4 cellular contexts compared by ENCODE assay signal in genomic region chr2:99260184-99260583, GRCh38.
TF ChIP-seq lines count a peak whose summit lies in the region.

No MANE protein-coding gene starts in this region.

TF ChIP-seq in HepG2, 621 proteins besides CTCF, POLR2A, EP300 and RAD21:
- no peak for TF ChIP-seq SIN3A (IDR thresholded peaks at IDR 0.05; ENCODE audit: borderline replicate concordance, low read depth, low read length)
- no peak for TF ChIP-seq ZNF343 (CRISPR knock-in tag; IDR thresholded peaks at IDR 0.05)
- TF ChIP-seq, protein P1, sequence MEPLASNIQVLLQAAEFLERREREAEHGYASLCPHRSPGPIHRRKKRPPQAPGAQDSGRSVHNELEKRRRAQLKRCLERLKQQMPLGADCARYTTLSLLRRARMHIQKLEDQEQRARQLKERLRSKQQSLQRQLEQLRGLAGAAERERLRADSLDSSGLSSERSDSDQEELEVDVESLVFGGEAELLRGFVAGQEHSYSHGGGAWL (CRISPR knock-in tag; IDR thresholded peaks at IDR 0.05): no peak
- TF ChIP-seq MAFK (conservative IDR thresholded peaks at IDR 0.05 in 1 of 2, IDR thresholded peaks at IDR 0.05 in 1 of 2; ENCODE audit: low read length in 2 of 2): peak; percentile 73 to 88; a peak in 3 of 4 replicates
- TF ChIP-seq ZMYM2 (CRISPR knock-in tag; IDR thresholded peaks at IDR 0.05): no peak
- TF ChIP-seq ATF4 (CRISPR knock-in tag; IDR thresholded peaks at IDR 0.05): no peak
- peak; percentile 65 for TF ChIP-seq MAFF (IDR thresholded peaks at IDR 0.05; ENCODE audit: low read depth, low read length)
- TF ChIP-seq TBL1XR1 (IDR thresholded peaks at IDR 0.05; ENCODE audit: borderline replicate concordance, low read length, partially characterized antibody): no peak
TF ChIP-seq in HepG2: peak in this region for 2.

TF ChIP-seq in A549, 52 proteins besides CTCF, POLR2A, EP300 and RAD21:
- TF ChIP-seq CBX8 (IDR thresholded peaks at IDR 0.05): no peak
- TF ChIP-seq MAFK (IDR thresholded peaks at IDR 0.05; ENCODE audit: partially characterized antibody): peak; percentile 52
- TF ChIP-seq USF2 (IDR thresholded peaks at IDR 0.05): no peak
- no peak for TF ChIP-seq RARB (CRISPR knock-in tag; IDR thresholded peaks at IDR 0.05)
- TF ChIP-seq HEYL (CRISPR knock-in tag; IDR thresholded peaks at IDR 0.05): no peak
- no peak for TF ChIP-seq KDM5A (IDR thresholded peaks at IDR 0.05)
- no peak for TF ChIP-seq GATA3 (IDR thresholded peaks at IDR 0.05; ENCODE audit: borderline replicate concordance)

TF ChIP-seq in IMR-90, 13 proteins besides CTCF, POLR2A, EP300 and RAD21:
- no peak for TF ChIP-seq CHD1 (IDR thresholded peaks at IDR 0.05; ENCODE audit: low read depth, low read length)
- peak; percentile 77 for TF ChIP-seq MAFK (IDR thresholded peaks at IDR 0.05; ENCODE audit: low read depth, low read length)

TF ChIP-seq in K562, 482 proteins besides CTCF, POLR2A, EP300 and RAD21:
- TF ChIP-seq ELK1 (CRISPR knock-in tag; IDR thresholded peaks at IDR 0.05) (no peak), MAFK (IDR thresholded peaks at IDR 0.05; ENCODE audit: low read length) (0 out of 2 replicates have a peak, but pooled peaks have one; percentile 6), ZNF316 (IDR thresholded peaks at IDR 0.05) (peak; percentile 52)
